In genomic region chr17:55259684-55260111, GRCh38 we compare ENCODE assay signal across 17 cellular contexts. TPM values are rescaled to one million over a fixed set of nuclear protein-coding genes. Genes with fewer than 3 reads are reported as not detected.
"Had no signal": no experiment of that assay in that cellular context is flagged by ENCODE, and none has a peak within 500 bp of the region (broad histone marks: within the 10 kb centered on the region; RNA-seq: fewer than 3 reads in every experiment).

No MANE protein-coding gene starts in this region.

- H3K27ac ChIP-seq: brain microvascular endothelial cell, epithelial cell of prostate, neutrophil, spleen, vagina had no signal

- DNase-seq: activated T-cell treated with anti-CD3 and anti-CD28 coated beads, Interleukin-2, amount 50 U/mL, for 1 hour; brain microvascular endothelial cell; effector memory CD4-positive, alpha-beta T cell; hippocampal formation; kidney glomerular epithelial cell; naive B cell; posterior cingulate gyrus; right cardiac atrium; spleen; stimulated activated CD4-positive, alpha-beta T cell treated with anti-CD3 and anti-CD28 coated beads, Interleukin-1b, Interleukin-23, amount 100 ng/mL, for 48 hours had no signal

- H3K36me3 ChIP-seq: brain microvascular endothelial cell, neutrophil, spleen, tibial nerve, vagina had no signal

- ATAC-seq: activated naive CD4-positive, alpha-beta T cell treated with anti-CD3 and anti-CD28 coated beads, Interleukin-2, amount 50 U/mL, for 72 hours; right cardiac atrium; stimulated activated memory B cell treated with anti-CD40 and anti-IgM and Interleukin-4, amounts not matched to agents 10 μg/mL and 1 μg/mL and 100 μg/mL, for 72 hours had no signal

- H3K27me3 ChIP-seq: vagina had no signal

- H3K4me3 ChIP-seq: spleen, tibial nerve, vagina had no signal

- H3K9me3 ChIP-seq: neutrophil, vagina had no signal

RNA-seq across cellular contexts. Expression of gene HLF, which starts 5.1 kb away (rescaled TPM):
- total RNA-seq: glomerular endothelial cell had no signal
